ENCODE assay signal across 11 cellular contexts in genomic region chr7:149787428-149788299, GRCh38. TPM values are rescaled to one million over a fixed set of nuclear protein-coding genes. Genes with fewer than 3 reads are reported as not detected.
DNase-seq lines count a peak whose midpoint lies in the region; ATAC-seq and TF ChIP-seq lines count a peak whose summit lies in the region.
"Had no signal": no experiment of that assay in that cellular context is flagged by ENCODE, and none has a peak within 500 bp of the region (broad histone marks: within the 10 kb centered on the region; RNA-seq: fewer than 3 reads in every experiment).

No MANE protein-coding gene starts in this region.

- H3K4me2 ChIP-seq in Loucy (ENCODE audit: low read depth, low read length, poor library complexity, severe bottlenecking): peak overlapping the region; percentile 53

- H3K9ac ChIP-seq in Loucy (ENCODE audit: low read depth, low read length, poor library complexity, severe bottlenecking): no peak overlapping the region

- in situ Hi-C loops in astrocyte of the cerebellum (cut with HindIII; ENCODE audit: low sequenced_read_pairs): no loop called here

- no peaks in the 10 kb centered on the region for H3K36me3 ChIP-seq in Loucy (ENCODE audit: insufficient read depth, low read length)

- no peaks in the 10 kb centered on the region for H3K27me3 ChIP-seq in Loucy (ENCODE audit: insufficient read depth, low read length, poor library complexity, severe bottlenecking)

- peak overlapping the region; percentile 34 for H3K4me3 ChIP-seq in Loucy (ENCODE audit: low read length, poor library complexity, severe bottlenecking)
- H3K4me3 ChIP-seq in astrocyte of the cerebellum (ENCODE audit: low read depth, low read length): no peak overlapping the region

- 0 out of 2 replicates have a peak overlapping the region, but pooled peaks have one; percentile 19 for H2AFZ ChIP-seq in Loucy (ENCODE audit: low read length)

- H3K4me1 ChIP-seq in Loucy (ENCODE audit: insufficient read depth, low read length, poor library complexity, severe bottlenecking): no peaks in the 10 kb centered on the region

- no peaks in the 10 kb centered on the region for H4K20me1 ChIP-seq in Loucy (ENCODE audit: insufficient read depth, low read length, poor library complexity, severe bottlenecking)

- peak; percentile 57 for TF ChIP-seq CTCF in Loucy (conservative IDR thresholded peaks at IDR 0.05; ENCODE audit: low read length)
- peak; percentile 12 for TF ChIP-seq CTCF in astrocyte of the cerebellum (IDR thresholded peaks at IDR 0.05; ENCODE audit: low read depth, low read length, missing control alignments)
- no peak for TF ChIP-seq CTCF in GM20000 (IDR thresholded peaks at IDR 0.05; ENCODE audit: extremely low read depth, missing control alignments)

- no peaks in the 10 kb centered on the region for H3F3A ChIP-seq in Loucy (ENCODE audit: low read depth)

- H3K9me3 ChIP-seq in Loucy (ENCODE audit: insufficient read depth, low read depth, low read length): no peaks in the 10 kb centered on the region

- peak; percentile 34 for DNase-seq in DMS153 (lab: John Stamatoyannopoulos, UW)
- DNase-seq in DMS153 treated with DMSO at 0.1 percent for 48 hours (lab: John Stamatoyannopoulos, UW; ENCODE audit: unreplicated experiment): no peak
- no peak for DNase-seq in astrocyte of the cerebellum (ENCODE audit: low read depth)
- peak; percentile 38 to 69 for DNase-seq in lung microvascular endothelial cell (ENCODE audit: low read depth in 2 of 2)
- no peak for DNase-seq in cortex of kidney (lab: John Stamatoyannopoulos, UW)
- no peak for DNase-seq in GM20000 (ENCODE audit: low spot score)
- DNase-seq: activated CD4-positive, alpha-beta T cell treated with anti-CD3 and anti-CD28 coated beads for 1 hour; MV-4-11 had no signal

- H3K79me2 ChIP-seq in Loucy (ENCODE audit: insufficient read depth, low read length): no peaks in the 10 kb centered on the region

- no peak for ATAC-seq in GM18511 (IDR thresholded peaks at IDR 0.05; ENCODE audit: unreplicated experiment)

- no peaks in the 10 kb centered on the region for H3K9me2 ChIP-seq in Loucy (replicated peaks; ENCODE audit: low read depth, low read length)

RNA-seq across cellular contexts. Expression of gene ZNF467, which starts 14.3 kb away (rescaled TPM):
- 5.0 and 6.3 TPM in 2 replicates for total RNA-seq in lung microvascular endothelial cell
- total RNA-seq: A172 had no signal

RNA-seq across cellular contexts. Expression of gene ZNF862, which starts 50.5 kb away (rescaled TPM):
- total RNA-seq in lung microvascular endothelial cell: 5.4 and 6.1 TPM in 2 replicates

Comparison
In these comparisons a context has a peak if more than half of its experiments do, and no peak if none do; other contexts are left out.
1. DNase-seq: peak in DMS153 (single experiment) and lung microvascular endothelial cell (2 of 2); none in DMS153 treated with DMSO at 0.1 percent for 48 hours (single experiment), astrocyte of the cerebellum (single experiment), cortex of kidney (single experiment) and GM20000 (single experiment).